Comparison of ENCODE assay signal across 8 cellular contexts in genomic region chr9:113056191-113057106, GRCh38. TPM values are rescaled to one million over a fixed set of nuclear protein-coding genes. Genes with fewer than 3 reads are reported as not detected.
DNase-seq lines count a peak whose midpoint lies in the region; ATAC-seq and TF ChIP-seq lines count a peak whose summit lies in the region.

TSS of gene ZFP37 (minus strand) at chr9:113056724. CDS start at chr9:113056688, 36 bp downstream.

- H3K4me3 ChIP-seq in right lobe of liver: peak within 1 kb of the TSS; percentile 43 to 74 (median 57)

- peak; percentile 91 for DNase-seq in NCI-H345 treated with DMSO at 0.1 percent for 48 hours (lab: John Stamatoyannopoulos, UW; ENCODE audit: unreplicated experiment)
- peak; percentile 77 for DNase-seq in activated CD8-positive, alpha-beta T cell treated with anti-CD3 and anti-CD28 coated beads for 36 hours
- DNase-seq in effector CD4-positive, alpha-beta T cell: peak; percentile 47
- DNase-seq in right lobe of liver: peak; percentile 81 to 92 (median 88)
- DNase-seq in stimulated activated CD4-positive, alpha-beta T cell treated with anti-CD3 and anti-CD28 coated beads, Interleukin-2, amount 100 ng/mL, for 48 hours: peak; percentile 63 to 66
- no peak for DNase-seq in NAMALWA (ENCODE audit: low spot score)

- H3K4me1 Mint-ChIP-seq in activated CD8-positive, alpha-beta T cell treated with anti-CD3 and anti-CD28 coated beads for 36 hours (ENCODE audit: low read depth): no peaks in the 10 kb centered on the region

- no peaks in the 10 kb centered on the region for H3K36me3 ChIP-seq in right lobe of liver

- peaks cover 14% of the 10 kb centered on the region for H3K27me3 Mint-ChIP-seq in activated CD8-positive, alpha-beta T cell treated with anti-CD3 and anti-CD28 coated beads for 36 hours

- peak; percentile 99 for ATAC-seq in GM18502 (IDR thresholded peaks at IDR 0.05; ENCODE audit: poor library complexity, unreplicated experiment)
- peak; percentile 69 for ATAC-seq in HG03060 (IDR thresholded peaks at IDR 0.05; ENCODE audit: low read depth, unreplicated experiment)
- ATAC-seq in activated CD8-positive, alpha-beta T cell treated with anti-CD3 and anti-CD28 coated beads for 36 hours: peak; percentile 96
- peak; percentile 99 for ATAC-seq in right lobe of liver

- intact Hi-C loops in activated CD8-positive, alpha-beta T cell treated with anti-CD3 and anti-CD28 coated beads for 36 hours (cut with micrococcal nuclease): no loop called here
- intact Hi-C loops in right lobe of liver (cut with DNase I): no loop called here

- H3K9me3 ChIP-seq in right lobe of liver: peaks cover 0 to 7% (median under 1%) of the 10 kb centered on the region in 4 donors

- no peak within 1 kb of the TSS for H3K27ac Mint-ChIP-seq in activated CD8-positive, alpha-beta T cell treated with anti-CD3 and anti-CD28 coated beads for 36 hours

- TF ChIP-seq POLR2A in right lobe of liver (IDR thresholded peaks at IDR 0.05): peak; percentile 36

- no peaks in the 10 kb centered on the region for H3K4me1 ChIP-seq in right lobe of liver

- peaks cover 15% of the 10 kb centered on the region for H3K9me3 Mint-ChIP-seq in activated CD8-positive, alpha-beta T cell treated with anti-CD3 and anti-CD28 coated beads for 36 hours

- H3K4me3 Mint-ChIP-seq in activated CD8-positive, alpha-beta T cell treated with anti-CD3 and anti-CD28 coated beads for 36 hours: no peak within 1 kb of the TSS

- H3K36me3 Mint-ChIP-seq in activated CD8-positive, alpha-beta T cell treated with anti-CD3 and anti-CD28 coated beads for 36 hours (ENCODE audit: low read depth): peaks cover 14% of the 10 kb centered on the region

- CTCF ChIA-PET in activated CD8-positive, alpha-beta T cell treated with anti-CD3 and anti-CD28 coated beads for 36 hours (lab: Charles Lee): no interaction called here

- TF ChIP-seq CTCF in activated CD8-positive, alpha-beta T cell treated with anti-CD3 and anti-CD28 coated beads for 36 hours (IDR thresholded peaks at IDR 0.05): no peak
- TF ChIP-seq CTCF in right lobe of liver (IDR thresholded peaks at IDR 0.05): peak in 1 of 4 donors; percentile 5

- POLR2A ChIA-PET in activated CD8-positive, alpha-beta T cell treated with anti-CD3 and anti-CD28 coated beads for 36 hours (lab: Charles Lee): no interaction called here

- H3K27ac ChIP-seq in right lobe of liver: peak within 1 kb of the TSS in 1 of 3 donors; percentile 30

- H3K27me3 ChIP-seq in right lobe of liver: peaks cover 0 to 1% of the 10 kb centered on the region in 2 donors

- 5% methylated on average over 35 of the region's 62 CpGs for WGBS in right lobe of liver (ENCODE audit: insufficient coverage, low coverage, low lambda C conversion rate, missing lambda C conversion rate)

RNA-seq across cellular contexts. Expression of gene ZFP37, which starts in this region (rescaled TPM):
- total RNA-seq in activated CD8-positive, alpha-beta T cell treated with anti-CD3 and anti-CD28 coated beads for 36 hours: 1 to 10 TPM; 1.3 to 1.4 TPM
- total RNA-seq in right lobe of liver: 1 to 10 TPM in 1 of 6 experiments, under 1 TPM in 5; 0.28 to 1.1 (median 0.41) TPM
